1 cellular context compared by ENCODE assay signal in genomic region chr17:32755045-32755805, GRCh38.
TF ChIP-seq lines count a peak whose summit lies in the region.

No MANE protein-coding gene starts in this region.

TF ChIP-seq in HCT116, 20 proteins besides CTCF, POLR2A, EP300 and RAD21 (continued from another document):
- TF ChIP-seq SIN3A (IDR thresholded peaks at IDR 0.05; ENCODE audit: low read depth) (no peak), CEBPB (IDR thresholded peaks at IDR 0.05; ENCODE audit: low read depth) (no peak), ELF1 (IDR thresholded peaks at IDR 0.05; ENCODE audit: borderline replicate concordance, low read depth) (no peak), POLR2AphosphoS5 (IDR thresholded peaks at IDR 0.05; ENCODE audit: low read depth, low read length) (no peak)
TF ChIP-seq in HCT116: peak in this region for 0.
